Comparison of ENCODE assay signal across 1 cellular context in the genomic region with DNA sequence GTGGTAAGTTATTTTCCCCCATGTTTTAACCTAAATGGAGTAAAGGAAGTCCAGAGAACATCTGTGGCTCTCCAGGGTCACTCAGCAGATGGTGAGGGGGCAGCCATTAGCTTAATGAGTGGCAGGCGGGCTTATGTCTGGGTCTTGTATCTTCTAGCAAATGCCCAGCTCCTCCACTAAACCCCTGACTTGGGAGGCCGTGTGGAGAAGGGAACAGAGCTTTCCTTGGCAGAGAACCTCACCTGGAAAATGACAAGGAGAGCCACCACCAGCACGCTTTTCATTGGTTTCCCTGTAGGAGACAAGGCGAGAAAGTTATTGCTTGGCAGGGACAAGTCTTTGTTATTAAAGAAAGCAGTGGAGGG.
TF ChIP-seq lines count a peak whose summit lies in the region.

No MANE protein-coding gene starts in this region.

TF ChIP-seq in GM12878, 131 proteins besides CTCF, POLR2A, EP300 and RAD21:
- TF ChIP-seq HCFC1 (IDR thresholded peaks at IDR 0.05; ENCODE audit: low read length) (no peak), LARP7 (IDR thresholded peaks at IDR 0.05) (0 out of 2 replicates have a peak, but pooled peaks have one; percentile 21)
